Comparison of ENCODE assay signal across 9 cellular contexts in genomic region chr4:37802068-37802666, GRCh38. TPM values are rescaled to one million over a fixed set of nuclear protein-coding genes. Genes with fewer than 3 reads are reported as not detected.
A peak's percentile ranks its signal among the peaks of the same experiment; 100 is the strongest.
DNase-seq lines count a peak whose midpoint lies in the region; ATAC-seq and TF ChIP-seq lines count a peak whose summit lies in the region.
"Had no signal": no experiment of that assay in that cellular context is flagged by ENCODE, and none has a peak within 500 bp of the region (broad histone marks: within the 10 kb centered on the region; RNA-seq: fewer than 3 reads in every experiment).

No MANE protein-coding gene starts in this region.

- H3K4me1 Mint-ChIP-seq in MCF 10A (ENCODE audit: insufficient read depth, unreplicated experiment): peaks cover 10% of the 10 kb centered on the region

- in situ Hi-C loops in ACHN (cut with HindIII; ENCODE audit: low pct_ligation_motif_present, low pct_unique_long_range_greater_than_20kb, low sequenced_read_pairs): no loop called here

- no peak overlapping the region for H3K27ac Mint-ChIP-seq in MCF 10A (ENCODE audit: low read depth, unreplicated experiment)
- H3K27ac Mint-ChIP-seq: dendritic cell treated with granulocyte-macrophage colony-stimulating factor and Interleukin-4, amounts not matched to agents 40 ng/mL and 50 ng/mL, for 4 days had no signal

- intact Hi-C loops in MCF 10A (cut with micrococcal nuclease): loop anchor here (1.0 to 5.0 kb wide), 3 partner anchors 115 to 349 kb away; partner anchors contain the start of gene RELL1
- intact Hi-C loops in aorta (cut with DNase I): loop anchor here (2.0 to 5.0 kb wide), 3 partner anchors 200 to 233 kb away; no protein-coding TSS in a partner anchor

- H3K4me1 ChIP-seq in aorta (ENCODE audit: control insufficient read depth in 1 of 2, insufficient read depth in 2 of 2, low read length in 2 of 2): no peaks in the 10 kb centered on the region

- H3K9me3 Mint-ChIP-seq in MCF 10A (ENCODE audit: unreplicated experiment): no peaks in the 10 kb centered on the region
- H3K9me3 Mint-ChIP-seq: dendritic cell treated with granulocyte-macrophage colony-stimulating factor and Interleukin-4, amounts not matched to agents 40 ng/mL and 50 ng/mL, for 4 days had no signal

- WGBS in aorta, 2 donors: 36 to 37% methylated on average over 4 of the region's 4 CpGs

- no peak overlapping the region for H3K4me3 Mint-ChIP-seq in MCF 10A (ENCODE audit: unreplicated experiment)
- H3K4me3 Mint-ChIP-seq: dendritic cell treated with granulocyte-macrophage colony-stimulating factor and Interleukin-4, amounts not matched to agents 40 ng/mL and 50 ng/mL, for 4 days had no signal

- H3K4me3 ChIP-seq in H7 (ENCODE audit: insufficient read depth, low read depth, low read length): no peak overlapping the region
- H3K4me3 ChIP-seq in aorta (ENCODE audit: low read length in 2 of 2): no peak overlapping the region

- BruUV-seq in MCF 10A (replicated peaks; lab: Mats Ljungman, UMichigan): no TSS peak

- CTCF ChIA-PET in MCF 10A (lab: Yijun Ruan, JAX): interaction anchor here (0.6 to 6.6 kb wide), 55 partner anchors 8 to 1411 kb away, joined by 3 to 110 read pairs (median 4); a partner anchor contains a TSS

- peak; percentile 53 for TF ChIP-seq CTCF in MCF 10A (IDR thresholded peaks at IDR 0.05; ENCODE audit: unreplicated experiment)

- no peaks in the 10 kb centered on the region for H3K36me3 ChIP-seq in H7 (replicated peaks; ENCODE audit: control insufficient read depth, insufficient read depth, low read length)
- H3K36me3 ChIP-seq in aorta (ENCODE audit: control insufficient read depth in 1 of 2, insufficient read depth in 2 of 2, low read length in 1 of 2): no peaks in the 10 kb centered on the region

- peak; percentile 79 for DNase-seq in ACHN
- DNase-seq in H7: peak; percentile 41
- DNase-seq in NCI-H460 (ENCODE audit: extremely low read depth, low read depth): peak; percentile 75
- DNase-seq in MCF 10A (ENCODE audit: unreplicated experiment): peak; percentile 87
- peak; percentile 86 for DNase-seq in kidney tubule cell (ENCODE audit: low spot score)
- no peak for DNase-seq in aorta

- H3K27ac ChIP-seq in aorta (ENCODE audit: low read depth in 1 of 2, low read length in 2 of 2): no peak overlapping the region

- no peaks in the 10 kb centered on the region for H3K9me3 ChIP-seq in aorta (ENCODE audit: control insufficient read depth, low read length)

- POLR2A ChIA-PET in MCF 10A (lab: Yijun Ruan, JAX): interaction anchor here (0.6 to 1.3 kb wide), 12 partner anchors 8 to 1558 kb away, joined by 3 to 11 read pairs (median 3); partner anchors contain the start of genes ARAP2 and PGM2

- H3K36me3 Mint-ChIP-seq in MCF 10A (ENCODE audit: insufficient read depth, unreplicated experiment): no peaks in the 10 kb centered on the region

- ATAC-seq in aorta (ENCODE audit: low FRiP score) (peak; percentile 54), GM18511 (IDR thresholded peaks at IDR 0.05; ENCODE audit: unreplicated experiment) (no peak), GM19023 (IDR thresholded peaks at IDR 0.05; ENCODE audit: unreplicated experiment) (no peak)

- no peaks in the 10 kb centered on the region for H3K27me3 ChIP-seq in H7 (ENCODE audit: control insufficient read depth, insufficient read depth, low read length)
- no peaks in the 10 kb centered on the region for H3K27me3 ChIP-seq in aorta (ENCODE audit: control insufficient read depth in 1 of 2, insufficient read depth in 2 of 2, low read length in 1 of 2)

- H3K27me3 Mint-ChIP-seq in MCF 10A (ENCODE audit: insufficient read depth, unreplicated experiment): no peaks in the 10 kb centered on the region
- H3K27me3 Mint-ChIP-seq: dendritic cell treated with granulocyte-macrophage colony-stimulating factor and Interleukin-4, amounts not matched to agents 40 ng/mL and 50 ng/mL, for 4 days had no signal

RNA-seq across cellular contexts. Expression of gene PGM2, which starts 24.3 kb away (rescaled TPM):
- total RNA-seq in H7 (2014; rRNA removed; shearing (Covaris generic)): 23.7 and 31.4 TPM in 2 replicates
- total RNA-seq in NCI-H460 (2014; rRNA removed; shearing (Covaris generic)): 27.8 and 30.3 TPM in 2 replicates
- polyA plus RNA-seq in NCI-H460 (2014; cell fraction: nucleus; rRNA removed): 32.6 and 44.0 TPM in 2 replicates
- total RNA-seq in MCF 10A (2022) (23.9 and 27.9 TPM in 2 replicates), aorta (10 to 100 TPM; 23.7 to 24.6 TPM)
- 10 to 100 TPM in 1 of 2 donors, 1 to 10 TPM in 1; 8.5 to 19.6 TPM for polyA plus RNA-seq in aorta

Comparison
In these comparisons a context has a peak if more than half of its experiments do, and no peak if none do; other contexts are left out.
1. DNase-seq: peak in ACHN (single experiment), H7 (single experiment), NCI-H460 (single experiment), MCF 10A (single experiment) and kidney tubule cell (single experiment); none in aorta (0 of 2).